In genomic region chr17:62652251-62653001, GRCh38 we compare ENCODE assay signal across 8 cellular contexts. TPM values are rescaled to one million over a fixed set of nuclear protein-coding genes. Genes with fewer than 3 reads are reported as not detected.
A peak's percentile ranks its signal among the peaks of the same experiment; 100 is the strongest.
DNase-seq lines count a peak whose midpoint lies in the region; ATAC-seq, FAIRE-seq and TF ChIP-seq lines count a peak whose summit lies in the region.

No MANE protein-coding gene starts in this region.

- H4K20me1 ChIP-seq in SK-N-SH (ENCODE audit: insufficient read depth) = peaks cover 34% of the 10 kb centered on the region

- TF ChIP-seq RAD21 in Ishikawa (IDR thresholded peaks at IDR 0.05; ENCODE audit: low read depth) = no peak
- no peak for TF ChIP-seq RAD21 in SK-N-SH (IDR thresholded peaks at IDR 0.05; ENCODE audit: low read length)

- TF ChIP-seq EP300 in Ishikawa (IDR thresholded peaks at IDR 0.05; ENCODE audit: borderline replicate concordance) (peak; percentile 51; the same call in 1 of the 2 replicates), SK-N-SH (IDR thresholded peaks at IDR 0.05; ENCODE audit: borderline replicate concordance in 1 of 2, low read depth in 1 of 2, low read length in 1 of 2) (peak in 1 of 2 experiments; percentile 88; a peak in 2 of 4 replicates)

- H2AFZ ChIP-seq in SK-N-SH (ENCODE audit: low read depth) = peak overlapping the region; percentile 46; the same call in 1 of the 2 replicates

- H3K4me3 ChIP-seq in SK-N-SH (ENCODE audit: low read depth in 2 of 2, low read length in 1 of 2) = peak overlapping the region; percentile 47 to 60
- H3K4me3 ChIP-seq in breast epithelium = peak overlapping the region; percentile 44 to 71 (median 52)
- H3K4me3 ChIP-seq in kidney (ENCODE audit: low read length in 2 of 2) = peak overlapping the region; percentile 19 to 52

- H3K36me3 ChIP-seq in SK-N-SH (replicated peaks in 1 of 2; ENCODE audit: control insufficient read depth in 1 of 2, insufficient read depth in 2 of 2, low read length in 1 of 2) (peaks cover 10 to 35% of the 10 kb centered on the region in 2 experiments), breast epithelium (no peaks in the 10 kb centered on the region), kidney (ENCODE audit: control insufficient read depth in 1 of 2, insufficient read depth in 2 of 2, low read length in 2 of 2) (no peaks in the 10 kb centered on the region)

- no peaks in the 10 kb centered on the region for H3K9me3 ChIP-seq in SK-N-SH
- no peaks in the 10 kb centered on the region for H3K9me3 ChIP-seq in breast epithelium
- no peaks in the 10 kb centered on the region for H3K9me3 ChIP-seq in kidney (ENCODE audit: control insufficient read depth in 1 of 2, low read length in 2 of 2)

- peak overlapping the region; percentile 96 for H3K4me2 ChIP-seq in SK-N-SH

- intact Hi-C loops in breast epithelium (cut with DNase I; ENCODE audit: low total_unique reads) (no loop called here), kidney (cut with DNase I) (no loop called here)

- H3K79me2 ChIP-seq in SK-N-SH (ENCODE audit: insufficient read depth) = peaks cover 100% of the 10 kb centered on the region

- no peak for ATAC-seq in HG02885 (IDR thresholded peaks at IDR 0.05; ENCODE audit: poor library complexity, unreplicated experiment)

- H3K27ac ChIP-seq in SK-N-SH (ENCODE audit: low read depth in 2 of 2, low read length in 1 of 2) (peak overlapping the region; percentile 88 to 93), breast epithelium (peak overlapping the region; percentile 67 to 74), kidney (ENCODE audit: low read depth in 2 of 2, low read length in 2 of 2) (peak overlapping the region; percentile 63 to 65)

- FAIRE-seq in kidney (lab: Jason Lieb, UNC) = no peak

- peaks cover 38% of the 10 kb centered on the region for H3F3A ChIP-seq in SK-N-SH (replicated peaks; ENCODE audit: insufficient read depth)

- H3K27me3 ChIP-seq in SK-N-SH (ENCODE audit: insufficient read depth) (no peaks in the 10 kb centered on the region), breast epithelium (no peaks in the 10 kb centered on the region)

- no peak for TF ChIP-seq POLR2A in breast epithelium (IDR thresholded peaks at IDR 0.05)

- H3K9me2 ChIP-seq in SK-N-SH = no peaks in the 10 kb centered on the region

- POLR2A ChIA-PET in SK-N-SH (lab: Yijun Ruan, JAX) = interaction anchor here (1.0 kb wide), 1 partner anchor 24 kb away, joined by 4 read pairs; no protein-coding TSS in a partner anchor

- TF ChIP-seq CTCF in SK-N-SH (IDR thresholded peaks at IDR 0.05) (no peak), breast epithelium (IDR thresholded peaks at IDR 0.05) (no peak), kidney (IDR thresholded peaks at IDR 0.05; ENCODE audit: borderline replicate concordance, extremely low read depth, insufficient read depth) (no peak)

- peak; percentile 77 for DNase-seq in COR-L47 (lab: John Stamatoyannopoulos, UW)
- DNase-seq in SK-N-SH = peak; percentile 88
- peak; percentile 50 to 65 for DNase-seq in breast epithelium (ENCODE audit: low spot score in 2 of 2)
- peak; percentile 93 for DNase-seq in kidney
- peak; percentile 2 for DNase-seq in stimulated activated CD4-positive, alpha-beta T cell treated with anti-CD3 and anti-CD28 coated beads, Interleukin-2, amount 100 ng/mL, for 4 hours (ENCODE audit: low read depth)
- no peak for DNase-seq in NK-92 treated with Interleukin-12 subunit alpha and Interleukin-12 subunit beta, amount 100 ng/mL, for 24 hours (lab: John Stamatoyannopoulos, UW)

- 24% methylated on average over 32 of the region's 57 CpGs for WGBS in SK-N-SH (ENCODE audit: low lambda C conversion rate)

- H3K4me1 ChIP-seq in SK-N-SH (ENCODE audit: control insufficient read depth in 1 of 2, insufficient read depth in 2 of 2, low read depth in 1 of 2, low read length in 1 of 2) (peaks cover 25 to 35% of the 10 kb centered on the region in 2 experiments), breast epithelium (peaks cover 6 to 13% of the 10 kb centered on the region in 2 donors), kidney (ENCODE audit: control insufficient read depth in 1 of 2, insufficient read depth in 1 of 2, low read depth in 1 of 2, low read length in 2 of 2) (peaks cover 3 to 8% of the 10 kb centered on the region in 2 donors)

- H3K9ac ChIP-seq in SK-N-SH (peak overlapping the region; percentile 81), kidney (ENCODE audit: low read length in 2 of 2) (no peak overlapping the region)

- CTCF ChIA-PET in SK-N-SH (lab: Yijun Ruan, JAX) = interaction anchor here (5.6 kb wide), 1 partner anchor 20 kb away, joined by 27 read pairs; no protein-coding TSS in a partner anchor

TF ChIP-seq in Ishikawa, 13 proteins besides CTCF, POLR2A, EP300 and RAD21:
- TF ChIP-seq, protein P1, sequence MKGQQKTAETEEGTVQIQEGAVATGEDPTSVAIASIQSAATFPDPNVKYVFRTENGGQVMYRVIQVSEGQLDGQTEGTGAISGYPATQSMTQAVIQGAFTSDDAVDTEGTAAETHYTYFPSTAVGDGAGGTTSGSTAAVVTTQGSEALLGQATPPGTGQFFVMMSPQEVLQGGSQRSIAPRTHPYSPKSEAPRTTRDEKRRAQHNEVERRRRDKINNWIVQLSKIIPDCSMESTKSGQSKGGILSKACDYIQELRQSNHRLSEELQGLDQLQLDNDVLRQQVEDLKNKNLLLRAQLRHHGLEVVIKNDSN (IDR thresholded peaks at IDR 0.05) = no peak
- TF ChIP-seq ZBTB7A (IDR thresholded peaks at IDR 0.05; ENCODE audit: low read depth) (peak; percentile 93), MAX (IDR thresholded peaks at IDR 0.05) (peak; percentile 82), TCF12 (IDR thresholded peaks at IDR 0.05; ENCODE audit: low read depth) (0 out of 2 replicates have a peak, but pooled peaks have one; percentile 45), NFIC (IDR thresholded peaks at IDR 0.05) (peak; percentile 79), TAF1 (IDR thresholded peaks at IDR 0.05; ENCODE audit: low read depth) (peak; percentile 31; the same call in 1 of the 2 replicates), FOXM1 (IDR thresholded peaks at IDR 0.05; ENCODE audit: borderline replicate concordance, low read depth) (no peak), CEBPB (IDR thresholded peaks at IDR 0.05) (0 out of 2 replicates have a peak, but pooled peaks have one; percentile 19), EGR1 (IDR thresholded peaks at IDR 0.05) (peak; percentile 87), YY1 (IDR thresholded peaks at IDR 0.05; ENCODE audit: low read depth) (no peak)

TF ChIP-seq in SK-N-SH, 30 proteins besides CTCF, POLR2A, EP300 and RAD21 (continues in another document):
- peak; percentile 87 for TF ChIP-seq MAX (IDR thresholded peaks at IDR 0.05; ENCODE audit: low read depth)
- peak; percentile 58 for TF ChIP-seq GABPA (IDR thresholded peaks at IDR 0.05; ENCODE audit: low read depth)
- peak; percentile 43; the same call in 1 of the 2 replicates for TF ChIP-seq TAF1 (IDR thresholded peaks at IDR 0.05; ENCODE audit: borderline replicate concordance, low read depth, low read length)
- TF ChIP-seq SIN3A (IDR thresholded peaks at IDR 0.05; ENCODE audit: borderline replicate concordance, low read depth, low read length) = peak; percentile 78; the same call in 1 of the 2 replicates
- no peak; the same call in 1 of the 2 replicates for TF ChIP-seq FOXJ3 (CRISPR knock-in tag; IDR thresholded peaks at IDR 0.05)
- peak; percentile 70 for TF ChIP-seq ELF1 (IDR thresholded peaks at IDR 0.05)
- no peak for TF ChIP-seq IRF3 (IDR thresholded peaks at IDR 0.05; ENCODE audit: low read depth, low read length)
- no peak for TF ChIP-seq GATA2 (CRISPR knock-in tag; IDR thresholded peaks at IDR 0.05)
- no peak for TF ChIP-seq MXI1 (IDR thresholded peaks at IDR 0.05; ENCODE audit: low read depth, low read length)
- TF ChIP-seq, protein P1 (IDR thresholded peaks at IDR 0.05; ENCODE audit: borderline replicate concordance, low read depth) = no peak
- 0 out of 2 replicates have a peak, but pooled peaks have one; percentile 11 for TF ChIP-seq RCOR1 (IDR thresholded peaks at IDR 0.05; ENCODE audit: low read length)
- no peak for TF ChIP-seq SMC3 (IDR thresholded peaks at IDR 0.05; ENCODE audit: low read depth, low read length)
- peak; percentile 77 for TF ChIP-seq TEAD4 (IDR thresholded peaks at IDR 0.05; ENCODE audit: borderline replicate concordance, insufficient read depth)
- TF ChIP-seq NRF1 (IDR thresholded peaks at IDR 0.05; ENCODE audit: low read depth, low read length) = no peak
- no peak for TF ChIP-seq RFX5 (IDR thresholded peaks at IDR 0.05; ENCODE audit: low read length)
- peak; percentile 25; the same call in 1 of the 2 replicates for TF ChIP-seq YY1 (IDR thresholded peaks at IDR 0.05; ENCODE audit: low read depth)
- TF ChIP-seq FOXM1 (IDR thresholded peaks at IDR 0.05; ENCODE audit: low read depth) = peak; percentile 80; the same call in 1 of the 2 replicates
- TF ChIP-seq TCF12 (IDR thresholded peaks at IDR 0.05) = peak; percentile 86
- no peak; the same call in 1 of the 2 replicates for TF ChIP-seq MEF2A (IDR thresholded peaks at IDR 0.05; ENCODE audit: borderline replicate concordance, low read depth)
- no peak for TF ChIP-seq CHD2 (IDR thresholded peaks at IDR 0.05; ENCODE audit: low read length, partially characterized antibody)
- TF ChIP-seq POLR2AphosphoS5 (IDR thresholded peaks at IDR 0.05; ENCODE audit: low read depth, low read length) = peak; percentile 30; the same call in 1 of the 2 replicates

RNA-seq across cellular contexts. Expression of gene MRC2, which starts 25.0 kb away (rescaled TPM):
- polyA plus RNA-seq in SK-N-SH (2012; rRNA removed) = 112 and 213 TPM in 2 replicates
- polyA plus RNA-seq in SK-N-SH (2012; cell fraction: cytosol; rRNA removed) = 61.2 and 111 TPM in 2 replicates
- 352 and 390 TPM in 2 replicates for polyA plus RNA-seq in SK-N-SH (2012; cell fraction: nucleus; rRNA removed)
- 10 to 100 TPM; 28.4 to 40.2 (median 37.4) TPM for total RNA-seq in breast epithelium
- 23.7 TPM for total RNA-seq in kidney
- polyA plus RNA-seq in kidney (ENCODE audit: insufficient read depth, low read depth, low replicate concordance) = 18.0 TPM
